29 cellular contexts compared by ENCODE assay signal in the genomic region with DNA sequence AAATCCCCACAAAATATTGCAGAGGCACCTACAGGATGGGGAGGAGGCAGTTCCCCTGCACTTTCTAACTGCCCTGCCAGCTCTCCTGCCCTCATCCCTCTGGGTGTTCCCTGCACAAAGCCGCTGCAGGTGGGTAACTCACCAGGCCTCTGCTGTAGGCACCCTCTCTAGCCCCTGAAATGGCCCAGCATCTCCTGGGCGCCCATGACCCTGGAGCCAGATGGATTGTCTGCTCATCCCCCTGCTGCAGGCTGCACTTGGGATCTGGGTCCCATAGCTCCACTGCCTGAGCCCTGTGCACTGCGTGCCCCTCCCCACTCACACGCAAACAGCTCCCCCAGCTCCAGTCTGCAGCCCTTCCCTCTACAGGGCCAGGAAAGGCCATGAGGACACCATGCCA.
"Had no signal": no experiment of that assay in that cellular context is flagged by ENCODE, and none has a peak within 500 bp of the region (broad histone marks: within the 10 kb centered on the region; RNA-seq: fewer than 3 reads in every experiment).

No MANE protein-coding gene starts in this region.

- H3K9me3 ChIP-seq: ascending aorta, colonic mucosa had no signal

- H3K4me1 ChIP-seq: ascending aorta, colonic mucosa had no signal

- H3K4me1 Mint-ChIP-seq: activated CD4-positive, alpha-beta T cell treated with anti-CD3 and anti-CD28 coated beads for 36 hours; activated CD4-positive, alpha-beta T cell treated with anti-CD3 and anti-CD28 coated beads, Interleukin-2, amount 10 ng/mL, durations not matched to agents 24 days and 14 days; activated naive CD4-positive, alpha-beta T cell treated with anti-CD3 and anti-CD28 coated beads, Interleukin-2, amount 50 U/mL, for 24 hours; activated naive CD8-positive, alpha-beta T cell treated with anti-CD3 and anti-CD28 coated beads, Interleukin-2, amount 10 ng/mL, durations not matched to agents 7 days and 5 days; T-cell had no signal

- H3K36me3 ChIP-seq: ascending aorta, colonic mucosa had no signal

- FAIRE-seq: frontal cortex had no signal

- H3K27me3 ChIP-seq: ascending aorta, colonic mucosa had no signal

- H3K27ac ChIP-seq: ascending aorta, colonic mucosa, dorsolateral prefrontal cortex had no signal

- H3K4me3 Mint-ChIP-seq: activated CD4-positive, alpha-beta memory T cell treated with anti-CD3 and anti-CD28 coated beads for 36 hours; activated CD4-positive, alpha-beta T cell treated with anti-CD3 and anti-CD28 coated beads for 36 hours; activated CD4-positive, alpha-beta T cell treated with anti-CD3 and anti-CD28 coated beads, Interleukin-2, amount 10 ng/mL, durations not matched to agents 24 days and 14 days; activated CD8-positive, alpha-beta memory T cell treated with anti-CD3 and anti-CD28 coated beads, Interleukin-2, amount 10 ng/mL, durations not matched to agents 7 days and 5 days; activated CD8-positive, alpha-beta T cell treated with anti-CD3 and anti-CD28 coated beads, Interleukin-2, amount 10 ng/mL, durations not matched to agents 7 days and 5 days; activated naive CD4-positive, alpha-beta T cell treated with anti-CD3 and anti-CD28 coated beads for 36 hours; activated naive CD4-positive, alpha-beta T cell treated with anti-CD3 and anti-CD28 coated beads, Interleukin-2, amount 50 U/mL, for 24 hours; activated naive CD8-positive, alpha-beta T cell treated with anti-CD3 and anti-CD28 coated beads, Interleukin-2, amount 10 ng/mL, durations not matched to agents 7 days and 5 days; activated T-helper 1 cell treated with anti-CD3 and anti-CD28 coated beads, Interleukin-12 subunit alpha, Interleukin-12 subunit beta, Interleukin-2, Interleukin-4 antibody, amounts not matched to agents 30 ng/mL and 10 ng/mL and 1 ng/mL, durations not matched to agents 14 hours and 24 hours and 36 hours; dendritic cell treated with granulocyte-macrophage colony-stimulating factor and Interleukin-4, amounts not matched to agents 40 ng/mL and 50 ng/mL, for 4 days; endodermal cell; T-cell; T-helper 1 cell treated with Interleukin-12 subunit alpha and Interleukin-12 subunit beta and Interleukin-4 antibody, amounts not matched to agents 30 μg/mL and 1 μg/mL, for 36 hours; T-helper 2 cell treated with Interferon-gamma antibody and Interleukin-4, amounts not matched to agents 5 μg/mL and 100 μg/mL, for 36 hours had no signal

- H3K36me3 Mint-ChIP-seq: activated CD4-positive, alpha-beta memory T cell treated with anti-CD3 and anti-CD28 coated beads for 36 hours; activated CD8-positive, alpha-beta memory T cell treated with anti-CD3 and anti-CD28 coated beads, Interleukin-2, amount 10 ng/mL, durations not matched to agents 7 days and 5 days; activated naive CD4-positive, alpha-beta T cell treated with anti-CD3 and anti-CD28 coated beads, Interleukin-2, amount 50 U/mL, for 24 hours; activated naive CD8-positive, alpha-beta T cell treated with anti-CD3 and anti-CD28 coated beads, Interleukin-2, amount 10 ng/mL, durations not matched to agents 7 days and 5 days; T-cell had no signal

- H3K4me3 ChIP-seq: ascending aorta, colonic mucosa, dorsolateral prefrontal cortex had no signal

- H3K27me3 Mint-ChIP-seq: activated CD4-positive, alpha-beta memory T cell treated with anti-CD3 and anti-CD28 coated beads for 36 hours; activated naive CD4-positive, alpha-beta T cell treated with anti-CD3 and anti-CD28 coated beads, Interleukin-2, amount 50 U/mL, for 24 hours had no signal

- H3K27ac Mint-ChIP-seq: activated CD4-positive, alpha-beta memory T cell treated with anti-CD3 and anti-CD28 coated beads for 36 hours; activated CD4-positive, alpha-beta T cell treated with anti-CD3 and anti-CD28 coated beads for 36 hours; activated CD4-positive, alpha-beta T cell treated with anti-CD3 and anti-CD28 coated beads, Interleukin-2, amount 10 ng/mL, durations not matched to agents 24 days and 14 days; activated CD8-positive, alpha-beta memory T cell treated with anti-CD3 and anti-CD28 coated beads, Interleukin-2, amount 10 ng/mL, durations not matched to agents 7 days and 5 days; activated CD8-positive, alpha-beta T cell treated with anti-CD3 and anti-CD28 coated beads, Interleukin-2, amount 10 ng/mL, durations not matched to agents 7 days and 5 days; activated naive CD4-positive, alpha-beta T cell treated with anti-CD3 and anti-CD28 coated beads for 36 hours; activated naive CD4-positive, alpha-beta T cell treated with anti-CD3 and anti-CD28 coated beads, Interleukin-2, amount 50 U/mL, for 24 hours; activated naive CD8-positive, alpha-beta T cell treated with anti-CD3 and anti-CD28 coated beads, Interleukin-2, amount 10 ng/mL, durations not matched to agents 7 days and 5 days; activated T-helper 1 cell treated with anti-CD3 and anti-CD28 coated beads, Interleukin-12 subunit alpha, Interleukin-12 subunit beta, Interleukin-2, Interleukin-4 antibody, amounts not matched to agents 30 ng/mL and 10 ng/mL and 1 ng/mL, durations not matched to agents 14 hours and 24 hours and 36 hours; activated T-helper 2 cell treated with anti-CD3 and anti-CD28 coated beads, Interferon-gamma antibody, Interleukin-2, Interleukin-4, amounts not matched to agents 10 μg/mL and 5 μg/mL and 100 μg/mL, durations not matched to agents 14 hours and 24 hours and 36 hours; dendritic cell treated with granulocyte-macrophage colony-stimulating factor and Interleukin-4, amounts not matched to agents 40 ng/mL and 50 ng/mL, for 4 days; endodermal cell; T-cell; T-helper 1 cell treated with Interleukin-12 subunit alpha and Interleukin-12 subunit beta and Interleukin-4 antibody, amounts not matched to agents 30 μg/mL and 1 μg/mL, for 36 hours; T-helper 2 cell treated with Interferon-gamma antibody and Interleukin-4, amounts not matched to agents 5 μg/mL and 100 μg/mL, for 36 hours had no signal

- H3K9me3 Mint-ChIP-seq: activated CD4-positive, alpha-beta memory T cell treated with anti-CD3 and anti-CD28 coated beads for 36 hours; activated CD4-positive, alpha-beta T cell treated with anti-CD3 and anti-CD28 coated beads, Interleukin-2, amount 10 ng/mL, durations not matched to agents 24 days and 14 days; activated naive CD4-positive, alpha-beta T cell treated with anti-CD3 and anti-CD28 coated beads for 36 hours; activated naive CD4-positive, alpha-beta T cell treated with anti-CD3 and anti-CD28 coated beads, Interleukin-2, amount 50 U/mL, for 24 hours; activated naive CD8-positive, alpha-beta T cell treated with anti-CD3 and anti-CD28 coated beads, Interleukin-2, amount 10 ng/mL, durations not matched to agents 7 days and 5 days; activated T-helper 1 cell treated with anti-CD3 and anti-CD28 coated beads, Interleukin-12 subunit alpha, Interleukin-12 subunit beta, Interleukin-2, Interleukin-4 antibody, amounts not matched to agents 30 ng/mL and 10 ng/mL and 1 ng/mL, durations not matched to agents 14 hours and 24 hours and 36 hours; activated T-helper 2 cell treated with anti-CD3 and anti-CD28 coated beads, Interferon-gamma antibody, Interleukin-2, Interleukin-4, amounts not matched to agents 10 μg/mL and 5 μg/mL and 100 μg/mL, durations not matched to agents 14 hours and 24 hours and 36 hours; dendritic cell treated with granulocyte-macrophage colony-stimulating factor and Interleukin-4, amounts not matched to agents 40 ng/mL and 50 ng/mL, for 4 days; endodermal cell; T-cell; T-helper 1 cell treated with Interleukin-12 subunit alpha and Interleukin-12 subunit beta and Interleukin-4 antibody, amounts not matched to agents 30 μg/mL and 1 μg/mL, for 36 hours; T-helper 2 cell treated with Interferon-gamma antibody and Interleukin-4, amounts not matched to agents 5 μg/mL and 100 μg/mL, for 36 hours had no signal

- DNase-seq: activated CD4-positive, alpha-beta memory T cell treated with anti-CD3 and anti-CD28 coated beads for 36 hours; activated CD4-positive, alpha-beta T cell treated with anti-CD3 and anti-CD28 coated beads for 36 hours; activated CD4-positive, alpha-beta T cell treated with anti-CD3 and anti-CD28 coated beads, Interleukin-2, amount 10 ng/mL, durations not matched to agents 24 days and 14 days; activated CD4-positive, CD25-positive, alpha-beta regulatory T cell; activated CD4-positive, CD25-positive, alpha-beta regulatory T cell treated with anti-CD3 and anti-CD28 coated beads, Interleukin-2, amount 50 U/mL, for 72 hours; activated CD8-positive, alpha-beta memory T cell treated with anti-CD3 and anti-CD28 coated beads, Interleukin-2, amount 10 ng/mL, durations not matched to agents 7 days and 5 days; activated CD8-positive, alpha-beta memory T cell treated with anti-CD3 and anti-CD28 coated beads, Interleukin-2, amount 50 U/mL, for 4 hours; activated CD8-positive, alpha-beta T cell treated with anti-CD3 and anti-CD28 coated beads, Interleukin-2, amount 10 ng/mL, durations not matched to agents 7 days and 5 days; activated effector memory CD4-positive, alpha-beta T cell treated with anti-CD3 and anti-CD28 coated beads, Interleukin-2, amount 50 U/mL, for 16 hours; activated naive CD4-positive, alpha-beta T cell treated with anti-CD3 and anti-CD28 coated beads for 36 hours; activated naive CD8-positive, alpha-beta T cell treated with anti-CD3 and anti-CD28 coated beads, Interleukin-2, amount 10 ng/mL, durations not matched to agents 7 days and 5 days; activated T-cell treated with anti-CD3 and anti-CD28 coated beads, Interleukin-2, amount 50 U/mL, for 1 hour; activated T-cell treated with anti-CD3 and anti-CD28 coated beads, Interleukin-2, amount 50 U/mL, for 48 hours; colonic mucosa; dorsolateral prefrontal cortex; effector memory CD4-positive, alpha-beta T cell; endodermal cell; foreskin fibroblast; SW 1271; T-cell; T1000 had no signal
